18 cellular contexts compared by ENCODE assay signal in genomic region chr17:80432350-80432955, GRCh38. TPM values are rescaled to one million over a fixed set of nuclear protein-coding genes. Genes with fewer than 3 reads are reported as not detected.
DNase-seq lines count a peak whose midpoint lies in the region; ATAC-seq, FAIRE-seq and TF ChIP-seq lines count a peak whose summit lies in the region.
"Had no signal": no experiment of that assay in that cellular context is flagged by ENCODE, and none has a peak within 500 bp of the region (broad histone marks: within the 10 kb centered on the region; RNA-seq: fewer than 3 reads in every experiment).

No MANE protein-coding gene starts in this region.

- H3K36me3 ChIP-seq in RWPE2 (ENCODE audit: low read depth) (no peaks in the 10 kb centered on the region), neuronal stem cell (replicated peaks in 1 of 2; ENCODE audit: control insufficient read depth in 2 of 2, insufficient read depth in 2 of 2, low read length in 2 of 2) (no peaks in the 10 kb centered on the region)
- H3K36me3 ChIP-seq: BLaER1 had no signal

- H3K27ac Mint-ChIP-seq in CD14-positive monocyte, result no peak overlapping the region
- H3K27ac Mint-ChIP-seq: CD8-positive, alpha-beta T cell had no signal

- H2AFZ ChIP-seq in neuronal stem cell (ENCODE audit: low read length), result no peak overlapping the region

- H3K9me3 ChIP-seq in RWPE2 (ENCODE audit: severe bottlenecking), result no peaks in the 10 kb centered on the region
- H3K9me3 ChIP-seq in neuronal stem cell (replicated peaks in 1 of 2; ENCODE audit: control insufficient read depth in 2 of 2, insufficient read depth in 1 of 2, low read depth in 1 of 2, low read length in 2 of 2), result no peaks in the 10 kb centered on the region
- H3K9me3 ChIP-seq: BLaER1 had no signal

- H3K4me1 Mint-ChIP-seq in CD14-positive monocyte, result no peaks in the 10 kb centered on the region

- FAIRE-seq in frontal cortex (lab: Jason Lieb, UNC), result no peak

- no peak for ATAC-seq in Right ventricle myocardium superior (ENCODE audit: poor library complexity)
- no peak for ATAC-seq in RWPE2 (ENCODE audit: low read depth)
- ATAC-seq in HG03045 (IDR thresholded peaks at IDR 0.05; ENCODE audit: unreplicated experiment), result no peak
- ATAC-seq: CD8-positive, alpha-beta T cell; HCT116 had no signal

- H2BK15ac ChIP-seq in neuronal stem cell (ENCODE audit: low read length), result no peak overlapping the region

- peak overlapping the region; percentile 37 for H3K23ac ChIP-seq in neuronal stem cell (ENCODE audit: low read depth, low read length, poor library complexity)

- H4K91ac ChIP-seq in neuronal stem cell (ENCODE audit: low read depth, low read length, poor library complexity), result no peak overlapping the region

- DNase-seq in Right ventricle myocardium superior (peak; percentile 29), cardiac septum (ENCODE audit: low spot score) (no peak), CD14-positive monocyte (ENCODE audit: low spot score) (peak; percentile 41), RWPE2 (ENCODE audit: low spot score) (peak; percentile 54), neuronal stem cell (ENCODE audit: low spot score) (no peak), frontal cortex (ENCODE audit: low spot score in 2 of 2) (no peak), dermis blood vessel endothelial cell (no peak)
- DNase-seq: 8988T; Calu3; CD8-positive, alpha-beta T cell; DMS79 treated with DMSO at 0.1 percent for 48 hours; GF-D8; GOT3; H7 had no signal

- no peak overlapping the region for H2AK5ac ChIP-seq in neuronal stem cell (ENCODE audit: low read depth, low read length)

- peaks cover 3 to 5% (median 4%) of the 10 kb centered on the region in 3 donors for H3K27me3 Mint-ChIP-seq in CD14-positive monocyte (ENCODE audit: low read depth in 3 of 3)

- H3K4me3 Mint-ChIP-seq in CD14-positive monocyte, result no peak overlapping the region
- H3K4me3 Mint-ChIP-seq: CD8-positive, alpha-beta T cell had no signal

- peaks cover 2% of the 10 kb centered on the region for H3K79me1 ChIP-seq in neuronal stem cell (ENCODE audit: low read depth, low read length)

- H3K27ac ChIP-seq in RWPE2 (ENCODE audit: poor library complexity, severe bottlenecking) (no peak overlapping the region), neuronal stem cell (replicated peaks; ENCODE audit: low read length) (no peak overlapping the region)
- H3K27ac ChIP-seq: BLaER1 had no signal

- no peaks in the 10 kb centered on the region for H3K36me3 Mint-ChIP-seq in CD14-positive monocyte
- H3K36me3 Mint-ChIP-seq: CD8-positive, alpha-beta T cell had no signal

- no peak overlapping the region for H2BK12ac ChIP-seq in neuronal stem cell (ENCODE audit: low read length)

- no CpG with 5 or more reads among the region's 15 CpGs for WGBS in neuronal stem cell (ENCODE audit: extremely low coverage in 2 of 2, insufficient read length in 2 of 2, insufficient replicate concordance in 1 of 2), 2 donors

- no peak overlapping the region for H3K14ac ChIP-seq in neuronal stem cell (ENCODE audit: low read length)

- peaks cover 0 to 3% (median 0%) of the 10 kb centered on the region in 7 donors for H3K9me3 Mint-ChIP-seq in CD14-positive monocyte
- H3K9me3 Mint-ChIP-seq: CD8-positive, alpha-beta T cell had no signal

- H2BK5ac ChIP-seq in neuronal stem cell (ENCODE audit: low read length), result no peak overlapping the region

- no peak overlapping the region for H3K18ac ChIP-seq in neuronal stem cell (ENCODE audit: low read length)

- no peak overlapping the region for H2BK120ac ChIP-seq in neuronal stem cell (ENCODE audit: low read depth, low read length)

- H3K27me3 ChIP-seq in RWPE2 (ENCODE audit: insufficient read depth, poor library complexity, severe bottlenecking) (no peaks in the 10 kb centered on the region), neuronal stem cell (ENCODE audit: control insufficient read depth in 3 of 3, insufficient read depth in 3 of 3, low read depth in 1 of 3, low read length in 3 of 3) (peaks cover 0 to 2% (median 0%) of the 10 kb centered on the region in 3 experiments)
- H3K27me3 ChIP-seq: BLaER1 had no signal

- no peak overlapping the region for H3K9ac ChIP-seq in neuronal stem cell (ENCODE audit: low read depth, low read length, poor library complexity)
- H3K9ac ChIP-seq: BLaER1 had no signal

- no peak overlapping the region for H3K4me2 ChIP-seq in neuronal stem cell (ENCODE audit: insufficient read depth, low read length, poor library complexity, severe bottlenecking)
- H3K4me2 ChIP-seq: BLaER1 had no signal

- H3K4me1 ChIP-seq in RWPE2 (ENCODE audit: insufficient read depth, poor library complexity, severe bottlenecking) (no peaks in the 10 kb centered on the region), neuronal stem cell (ENCODE audit: control insufficient read depth in 2 of 2, insufficient read depth in 1 of 2, low read depth in 1 of 2, low read length in 2 of 2) (no peaks in the 10 kb centered on the region)

- no peak for TF ChIP-seq CTCF in CD14-positive monocyte (IDR thresholded peaks at IDR 0.05)
- TF ChIP-seq CTCF in RWPE2 (IDR thresholded peaks at IDR 0.05; ENCODE audit: poor library complexity, severe bottlenecking), result no peak

- no peak overlapping the region for H3K4me3 ChIP-seq in RWPE2 (ENCODE audit: severe bottlenecking)
- no peak overlapping the region for H3K4me3 ChIP-seq in neuronal stem cell (ENCODE audit: low read length in 2 of 2)
- H3K4me3 ChIP-seq: BLaER1 had no signal

- intact Hi-C loops in Right ventricle myocardium superior (cut with DNase I), result no loop called here
- intact Hi-C loops in cardiac septum (cut with DNase I), result no loop called here
- intact Hi-C loops in CD14-positive monocyte (cut with micrococcal nuclease), result no loop called here

- H3K4ac ChIP-seq in neuronal stem cell (ENCODE audit: low read length), result no peak overlapping the region

- H4K8ac ChIP-seq in neuronal stem cell (ENCODE audit: low read depth, low read length), result no peak overlapping the region

RNA-seq across cellular contexts. Expression of gene ENDOV, which starts 17.5 kb away (rescaled TPM):
- 11.7 TPM for total RNA-seq in Right ventricle myocardium superior
- 12.8 TPM for total RNA-seq in cardiac septum
- 10 to 100 TPM; 10.4 to 13.3 TPM for polyA plus RNA-seq in CD14-positive monocyte
- polyA plus RNA-seq in neuronal stem cell (2013, experiment 1 of 2), result 24.9 TPM
- polyA plus RNA-seq in neuronal stem cell (2013, experiment 2 of 2), result 22.9 TPM
- 13.9 TPM for total RNA-seq in frontal cortex
- 19.5 and 27.6 TPM in 2 replicates for total RNA-seq in dermis blood vessel endothelial cell

RNA-seq across cellular contexts. Expression of gene NPTX1, which starts 44.0 kb away (rescaled TPM):
- total RNA-seq in Right ventricle myocardium superior (not detected), cardiac septum (0.62 TPM), frontal cortex (6.1 TPM), dermis blood vessel endothelial cell (under 0.01 and 0.23 TPM in 2 replicates)
- polyA plus RNA-seq in CD14-positive monocyte, result not detected
- polyA plus RNA-seq in neuronal stem cell (2013, experiment 1 of 2), result 0.43 TPM
- 0.35 TPM for polyA plus RNA-seq in neuronal stem cell (2013, experiment 2 of 2)
- total RNA-seq: HT-29 had no signal

Comparison
In these comparisons a context has a peak if more than half of its experiments do, and no peak if none do; other contexts are left out.
1. DNase-seq: peak in Right ventricle myocardium superior (single experiment), CD14-positive monocyte (single experiment) and RWPE2 (single experiment); none in cardiac septum (single experiment), neuronal stem cell (single experiment), frontal cortex (0 of 2) and dermis blood vessel endothelial cell (single experiment).